ENCODE assay signal across 22 cellular contexts in genomic region chr13:111065698-111066097, GRCh38.
"Had no signal": no experiment of that assay in that cellular context is flagged by ENCODE, and none has a peak within 500 bp of the region (broad histone marks: within the 10 kb centered on the region; RNA-seq: fewer than 3 reads in every experiment).

No MANE protein-coding gene starts in this region.

- H3K4me3 ChIP-seq: gastroesophageal sphincter, hepatocyte, psoas muscle, stomach, tibial artery, vagina had no signal

- H3K4me1 ChIP-seq: foreskin keratinocyte, vagina had no signal

- H2AFZ ChIP-seq: hepatocyte had no signal

- H3K27me3 ChIP-seq: hepatocyte, tibial artery, vagina had no signal

- H3K79me2 ChIP-seq: hepatocyte had no signal

- ATAC-seq: foreskin keratinocyte; gastroesophageal sphincter; naive thymus-derived CD4-positive, alpha-beta T cell; stimulated activated effector memory CD8-positive, alpha-beta T cell treated with anti-CD3 and anti-CD28 coated beads, Interleukin-12 subunit alpha, Interleukin-12 subunit beta, amount 100 ng/mL, for 72 hours had no signal

- DNase-seq: cerebellar nuclear complex; cortex of kidney; foreskin keratinocyte; left cardiac atrium; left ventricle myocardium inferior; mesenchymal stem cell; midbrain; naive thymus-derived CD4-positive, alpha-beta T cell; nephron progenitor cell; psoas muscle; small intestine; stimulated activated CD4-positive, alpha-beta T cell treated with anti-CD3 and anti-CD28 coated beads, Interleukin-15, amount 100 ng/mL, for 24 hours; stimulated activated CD4-positive, alpha-beta T cell treated with anti-CD3 and anti-CD28 coated beads, Interleukin-2, amount 100 ng/mL, for 48 hours; stimulated activated naive CD4-positive, alpha-beta T cell treated with Interleukin-2 at 50 U/mL for 16 hours; stomach; tibial artery had no signal

- H3K9me3 ChIP-seq: left ventricle myocardium inferior, psoas muscle, tibial artery, vagina had no signal

- H3K27ac ChIP-seq: foreskin keratinocyte, gastroesophageal sphincter, hepatocyte, psoas muscle, tibial artery, vagina had no signal

- FAIRE-seq: islet of Langerhans, small intestine had no signal

- H3K27ac Mint-ChIP-seq: nephron progenitor cell; stimulated activated effector memory CD8-positive, alpha-beta T cell treated with anti-CD3 and anti-CD28 coated beads, Interleukin-12 subunit alpha, Interleukin-12 subunit beta, amount 100 ng/mL, for 72 hours had no signal

- H3K36me3 ChIP-seq: gastroesophageal sphincter, heart left ventricle, left ventricle myocardium inferior, stomach, tibial artery, vagina had no signal

- H3K36me3 Mint-ChIP-seq: stimulated activated effector memory CD8-positive, alpha-beta T cell treated with anti-CD3 and anti-CD28 coated beads, Interleukin-12 subunit alpha, Interleukin-12 subunit beta, amount 100 ng/mL, for 72 hours had no signal
